In the genomic region with DNA sequence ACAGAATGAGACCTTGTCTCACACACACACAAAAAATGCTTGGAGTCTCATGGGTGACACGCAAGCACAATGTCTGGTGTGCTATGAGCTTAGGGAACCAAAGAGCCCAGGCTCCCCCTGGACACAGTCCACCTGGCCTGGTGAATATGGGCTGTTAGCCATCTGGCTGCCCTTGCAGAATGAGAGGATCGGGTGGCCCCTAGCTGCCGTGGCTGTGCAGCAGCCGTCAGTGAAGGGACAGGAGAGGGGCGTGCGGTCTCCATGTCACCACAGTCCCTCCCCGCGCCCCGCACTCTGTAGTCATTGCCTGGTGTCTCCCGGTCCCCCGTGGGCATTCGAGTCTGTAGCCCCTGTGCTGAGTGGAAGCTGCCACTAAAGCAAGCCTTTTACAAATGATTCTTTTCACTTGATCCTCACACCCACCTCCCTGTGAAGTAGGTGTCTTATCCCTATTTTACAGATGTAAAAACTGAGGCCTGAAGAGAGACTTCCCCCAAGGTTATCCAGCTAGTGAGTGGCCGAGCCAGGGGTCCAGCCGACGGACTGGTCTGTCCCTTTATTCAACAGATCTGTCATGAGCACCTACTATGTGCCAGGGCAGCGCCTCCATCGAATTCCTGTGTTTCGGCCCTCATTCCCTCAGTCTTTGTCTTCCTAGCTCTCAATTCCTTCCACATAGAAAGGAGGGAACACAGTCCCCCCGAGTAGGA, we compare ENCODE assay signal across 16 cellular contexts.
"Had no signal": no experiment of that assay in that cellular context is flagged by ENCODE, and none has a peak within 500 bp of the region (broad histone marks: within the 10 kb centered on the region; RNA-seq: fewer than 3 reads in every experiment).

No MANE protein-coding gene starts in this region.

- H3K9me3 ChIP-seq: breast epithelium, prostate gland, suprapubic skin, upper lobe of left lung had no signal

- H3K27me3 ChIP-seq: breast epithelium, suprapubic skin, upper lobe of left lung had no signal

- DNase-seq: activated CD4-positive, alpha-beta memory T cell treated with anti-CD3 and anti-CD28 coated beads for 36 hours; activated gamma-delta T cell treated with Interleukin-2 at 50 U/mL for 16 hours; activated naive CD8-positive, alpha-beta T cell treated with anti-CD3 and anti-CD28 coated beads, Interleukin-2, amount 10 ng/mL, durations not matched to agents 7 days and 5 days; activated T-cell treated with anti-CD3 and anti-CD28 coated beads, Interleukin-2, amount 50 U/mL, for 4 hours; hippocampal formation; kidney glomerular epithelial cell; naive thymus-derived CD8-positive, alpha-beta T cell; stimulated activated CD4-positive, alpha-beta T cell treated with anti-CD3 and anti-CD28 coated beads, Interleukin-4, amount 100 ng/mL, for 1 hour; stimulated activated CD8-positive, alpha-beta memory T cell treated with anti-CD3 and anti-CD28 coated beads, Interleukin-4, amount 100 ng/mL, for 48 hours; stimulated activated naive CD8-positive, alpha-beta T cell treated with anti-CD3 and anti-CD28 coated beads, Interleukin-15, Interleukin-2, amounts not matched to agents 100 U/mL and 50 U/mL, for 24 hours; SW 1271; upper lobe of left lung had no signal

- ATAC-seq: activated T-cell treated with anti-CD3 and anti-CD28 coated beads, Interleukin-2, amount 50 U/mL, for 4 hours; naive thymus-derived CD8-positive, alpha-beta T cell; stimulated activated naive CD8-positive, alpha-beta T cell treated with anti-CD3 and anti-CD28 coated beads, Interleukin-15, Interleukin-2, amounts not matched to agents 100 U/mL and 50 U/mL, for 24 hours had no signal

- H3K4me1 ChIP-seq: breast epithelium, prostate gland had no signal

- H3K36me3 ChIP-seq: breast epithelium, prostate gland had no signal

- H3K27me3 Mint-ChIP-seq: activated CD4-positive, alpha-beta memory T cell treated with anti-CD3 and anti-CD28 coated beads for 36 hours; activated naive CD8-positive, alpha-beta T cell treated with anti-CD3 and anti-CD28 coated beads, Interleukin-2, amount 10 ng/mL, durations not matched to agents 7 days and 5 days; naive thymus-derived CD8-positive, alpha-beta T cell had no signal

- H3K27ac Mint-ChIP-seq: activated CD4-positive, alpha-beta memory T cell treated with anti-CD3 and anti-CD28 coated beads for 36 hours; activated naive CD8-positive, alpha-beta T cell treated with anti-CD3 and anti-CD28 coated beads, Interleukin-2, amount 10 ng/mL, durations not matched to agents 7 days and 5 days; naive thymus-derived CD8-positive, alpha-beta T cell; T-helper 2 cell treated with Interferon-gamma antibody and Interleukin-4, amounts not matched to agents 5 μg/mL and 100 μg/mL, for 36 hours had no signal

- H3K27ac ChIP-seq: breast epithelium, prostate gland, suprapubic skin, upper lobe of left lung had no signal

- H3K4me3 Mint-ChIP-seq: activated CD4-positive, alpha-beta memory T cell treated with anti-CD3 and anti-CD28 coated beads for 36 hours; activated naive CD8-positive, alpha-beta T cell treated with anti-CD3 and anti-CD28 coated beads, Interleukin-2, amount 10 ng/mL, durations not matched to agents 7 days and 5 days; activated T-cell treated with anti-CD3 and anti-CD28 coated beads, Interleukin-2, amount 50 U/mL, for 4 hours; naive thymus-derived CD8-positive, alpha-beta T cell; T-helper 2 cell treated with Interferon-gamma antibody and Interleukin-4, amounts not matched to agents 5 μg/mL and 100 μg/mL, for 36 hours had no signal

- H3K4me3 ChIP-seq: breast epithelium, prostate gland, suprapubic skin, upper lobe of left lung had no signal

- H3K9me3 Mint-ChIP-seq: activated CD4-positive, alpha-beta memory T cell treated with anti-CD3 and anti-CD28 coated beads for 36 hours; activated naive CD8-positive, alpha-beta T cell treated with anti-CD3 and anti-CD28 coated beads, Interleukin-2, amount 10 ng/mL, durations not matched to agents 7 days and 5 days; activated T-cell treated with anti-CD3 and anti-CD28 coated beads, Interleukin-2, amount 50 U/mL, for 4 hours; naive thymus-derived CD8-positive, alpha-beta T cell; T-helper 2 cell treated with Interferon-gamma antibody and Interleukin-4, amounts not matched to agents 5 μg/mL and 100 μg/mL, for 36 hours had no signal
